Comparison of ENCODE assay signal across 1 cellular context in genomic region chr9:40892315-40892714, GRCh38.
DNase-seq lines count a peak whose midpoint lies in the region; ATAC-seq and TF ChIP-seq lines count a peak whose summit lies in the region.
"Not testable (repeated sequence)": the region's sequence is repeated elsewhere in the genome, so short reads cannot be mapped to it uniquely, and the experiment has no call there.

No MANE protein-coding gene starts in this region.

- ATAC-seq in DND-41 (ENCODE audit: insufficient read depth, low read depth): peak; percentile 77

- H3K79me2 ChIP-seq in DND-41 (ENCODE audit: insufficient read depth, low read length): not testable (repeated sequence)

- TF ChIP-seq CTCF in DND-41 (IDR thresholded peaks at IDR 0.05; ENCODE audit: borderline replicate concordance, extremely low read depth, low read length, poor library complexity, severe bottlenecking): not testable (repeated sequence)

- H3K4me1 ChIP-seq in DND-41 (ENCODE audit: insufficient read depth, low read length): not testable (repeated sequence)

- H3K36me3 ChIP-seq in DND-41 (ENCODE audit: insufficient read depth, low read length): not testable (repeated sequence)

- not testable (repeated sequence) for H3K27me3 ChIP-seq in DND-41 (ENCODE audit: insufficient read depth, low read length, poor library complexity)

- not testable (repeated sequence) for H3K27ac ChIP-seq in DND-41 (ENCODE audit: low read length)

- peak; percentile 51 for DNase-seq in DND-41

- not testable (repeated sequence) for H3K4me2 ChIP-seq in DND-41 (ENCODE audit: insufficient read depth, low read length)

- not testable (repeated sequence) for H3K9me3 ChIP-seq in DND-41 (ENCODE audit: insufficient read depth, low read length, severe bottlenecking)

- not testable (repeated sequence) for H3K9ac ChIP-seq in DND-41 (ENCODE audit: low read depth, low read length)

- not testable (repeated sequence) for H2AFZ ChIP-seq in DND-41 (ENCODE audit: low read depth, low read length)

- not testable (repeated sequence) for H3K4me3 ChIP-seq in DND-41 (ENCODE audit: low read depth in 1 of 2, low read length in 2 of 2)

- not testable (repeated sequence) for H4K20me1 ChIP-seq in DND-41 (ENCODE audit: insufficient read depth, low read length)
